In the genomic region with DNA sequence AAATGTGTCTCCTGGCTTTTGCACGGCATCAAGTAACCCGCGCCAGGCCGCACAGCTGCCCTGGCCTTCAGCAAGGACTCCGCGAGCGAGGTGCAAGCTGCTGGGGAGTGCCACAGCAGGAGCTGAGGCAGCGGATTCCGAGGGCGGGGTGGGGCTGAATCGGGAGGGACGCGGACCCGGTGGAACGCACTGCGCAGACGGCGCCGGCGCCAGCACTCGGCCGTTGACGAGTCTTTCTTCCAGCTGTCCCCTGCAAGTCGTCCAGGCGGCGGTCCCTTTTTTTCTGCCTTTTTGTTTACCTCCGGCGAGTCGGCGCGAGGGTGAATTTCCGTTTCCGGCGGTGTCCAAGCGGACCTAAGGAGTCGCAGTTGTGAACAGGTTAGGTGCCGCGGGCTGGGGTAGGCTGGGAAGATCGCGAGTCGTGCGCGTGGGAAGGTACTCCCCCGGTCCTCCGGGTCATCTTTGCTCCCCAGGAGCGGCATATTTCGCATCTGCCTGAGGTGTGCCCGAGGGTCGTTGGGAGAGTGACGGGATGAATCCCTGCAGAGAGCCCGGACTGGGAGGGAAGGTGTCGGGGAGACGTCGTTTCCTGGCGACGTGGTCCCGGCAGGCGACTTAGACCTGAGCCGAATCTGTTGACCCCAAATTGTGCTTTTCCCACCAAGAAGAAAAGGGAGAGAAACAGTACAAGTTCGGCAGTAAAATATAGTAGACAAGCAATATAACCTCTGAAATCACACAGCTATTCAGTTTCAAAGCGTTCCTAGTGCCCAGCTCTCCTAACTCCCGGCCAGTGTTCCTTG, we compare ENCODE assay signal across 1 cellular context.
TF ChIP-seq lines count a peak whose summit lies in the region.
"Not testable (repeated sequence)": the region's sequence is repeated elsewhere in the genome, so short reads cannot be mapped to it uniquely, and the experiment has no call there.

No MANE protein-coding gene starts in this region.

TF ChIP-seq in K562, 482 proteins besides CTCF, POLR2A, EP300 and RAD21 (continued from another document and continues in another):
- peak; percentile 80; the same call in 1 of the 2 replicates for TF ChIP-seq ZNF395 (CRISPR knock-in tag; IDR thresholded peaks at IDR 0.05)
- peak; percentile 84 for TF ChIP-seq NCOA1 (IDR thresholded peaks at IDR 0.05; ENCODE audit: low read depth)
- TF ChIP-seq ATF7 (IDR thresholded peaks at IDR 0.05) = peak; percentile 40; the same call in 1 of the 2 replicates
- peak; percentile 90 for TF ChIP-seq SUPT5H (IDR thresholded peaks at IDR 0.05)
- TF ChIP-seq, protein P1, sequence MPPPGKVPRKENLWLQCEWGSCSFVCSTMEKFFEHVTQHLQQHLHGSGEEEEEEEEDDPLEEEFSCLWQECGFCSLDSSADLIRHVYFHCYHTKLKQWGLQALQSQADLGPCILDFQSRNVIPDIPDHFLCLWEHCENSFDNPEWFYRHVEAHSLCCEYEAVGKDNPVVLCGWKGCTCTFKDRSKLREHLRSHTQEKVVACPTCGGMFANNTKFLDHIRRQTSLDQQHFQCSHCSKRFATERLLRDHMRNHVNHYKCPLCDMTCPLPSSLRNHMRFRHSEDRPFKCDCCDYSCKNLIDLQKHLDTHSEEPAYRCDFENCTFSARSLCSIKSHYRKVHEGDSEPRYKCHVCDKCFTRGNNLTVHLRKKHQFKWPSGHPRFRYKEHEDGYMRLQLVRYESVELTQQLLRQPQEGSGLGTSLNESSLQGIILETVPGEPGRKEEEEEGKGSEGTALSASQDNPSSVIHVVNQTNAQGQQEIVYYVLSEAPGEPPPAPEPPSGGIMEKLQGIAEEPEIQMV (tag; conservative IDR thresholded peaks at IDR 0.05; ENCODE audit: low read depth) = peak; percentile 97
- TF ChIP-seq C11orf30 (IDR thresholded peaks at IDR 0.05; ENCODE audit: low read depth) = peak; percentile 90
- peak; percentile 59 for TF ChIP-seq CBX1 (IDR thresholded peaks at IDR 0.05; ENCODE audit: low read depth)
- TF ChIP-seq SIN3B (IDR thresholded peaks at IDR 0.05; ENCODE audit: low read depth) = peak; percentile 81
- TF ChIP-seq, protein P2, sequence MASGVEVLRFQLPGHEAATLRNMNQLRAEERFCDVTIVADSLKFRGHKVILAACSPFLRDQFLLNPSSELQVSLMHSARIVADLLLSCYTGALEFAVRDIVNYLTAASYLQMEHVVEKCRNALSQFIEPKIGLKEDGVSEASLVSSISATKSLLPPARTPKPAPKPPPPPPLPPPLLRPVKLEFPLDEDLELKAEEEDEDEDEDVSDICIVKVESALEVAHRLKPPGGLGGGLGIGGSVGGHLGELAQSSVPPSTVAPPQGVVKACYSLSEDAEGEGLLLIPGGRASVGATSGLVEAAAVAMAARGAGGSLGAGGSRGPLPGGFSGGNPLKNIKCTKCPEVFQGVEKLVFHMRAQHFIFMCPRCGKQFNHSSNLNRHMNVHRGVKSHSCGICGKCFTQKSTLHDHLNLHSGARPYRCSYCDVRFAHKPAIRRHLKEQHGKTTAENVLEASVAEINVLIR (CRISPR knock-in tag; IDR thresholded peaks at IDR 0.05) = 0 out of 2 replicates have a peak, but pooled peaks have one; percentile 44
- TF ChIP-seq ZBTB11 (CRISPR knock-in tag; IDR thresholded peaks at IDR 0.05) = peak in 2 of 3 experiments; percentile 78 to 96; a peak in 5 of 6 replicates
- TF ChIP-seq RBBP5 (IDR thresholded peaks at IDR 0.05; ENCODE audit: borderline replicate concordance, insufficient read depth, low read length, poor library complexity, severe bottlenecking) = peak; percentile 51
- TF ChIP-seq MXI1 (IDR thresholded peaks at IDR 0.05; ENCODE audit: low read depth, low read length) = 0 out of 2 replicates have a peak, but pooled peaks have one; percentile 11
- TF ChIP-seq TFAP4 (CRISPR knock-in tag; IDR thresholded peaks at IDR 0.05; ENCODE audit: borderline replicate concordance) = peak; percentile 89
- TF ChIP-seq JUND (IDR thresholded peaks at IDR 0.05; ENCODE audit: borderline replicate concordance, low read depth, low read length) = peak; percentile 1; the same call in 1 of the 2 replicates
- not testable (repeated sequence) for TF ChIP-seq JUND (tag; IDR thresholded peaks at IDR 0.05; ENCODE audit: borderline replicate concordance, low read depth, low read length); NR2C2 (CRISPR knock-in tag; IDR thresholded peaks at IDR 0.05)
- peak; percentile 69 for TF ChIP-seq HCFC1 (IDR thresholded peaks at IDR 0.05; ENCODE audit: low read depth, low read length)
- TF ChIP-seq PML (IDR thresholded peaks at IDR 0.05; ENCODE audit: low read length) = peak; percentile 53
- 0 out of 2 replicates have a peak, but pooled peaks have one; percentile 57 for TF ChIP-seq FOXP1 (CRISPR knock-in tag; IDR thresholded peaks at IDR 0.05)
- TF ChIP-seq GABPA (tag; conservative IDR thresholded peaks at IDR 0.05; ENCODE audit: low read depth) = peak; percentile 93
- TF ChIP-seq MAZ (CRISPR knock-in tag; conservative IDR thresholded peaks at IDR 0.05 in 1 of 2, IDR thresholded peaks at IDR 0.05 in 1 of 2) = 0 out of 4 replicates have a peak, but pooled peaks of 1 of the 2 experiments have one; percentile 35
- TF ChIP-seq NR2C2 (tag; IDR thresholded peaks at IDR 0.05) = peak; percentile 72
- TF ChIP-seq ETS1 (conservative IDR thresholded peaks at IDR 0.05; ENCODE audit: control insufficient read depth, low read depth, low read length) = peak; percentile 49; the same call in 1 of the 2 replicates
- peak; percentile 38; the same call in 1 of the 2 replicates for TF ChIP-seq BHLHE40 (IDR thresholded peaks at IDR 0.05; ENCODE audit: low read length)
- peak; percentile 67; the same call in 1 of the 2 replicates for TF ChIP-seq PHF8 (IDR thresholded peaks at IDR 0.05; ENCODE audit: borderline replicate concordance, low read length)
- TF ChIP-seq GABPB1 (CRISPR knock-in tag; IDR thresholded peaks at IDR 0.05) = peak; percentile 89
- 0 out of 2 replicates have a peak, but pooled peaks have one; percentile 15 for TF ChIP-seq ETV5 (CRISPR knock-in tag; IDR thresholded peaks at IDR 0.05; ENCODE audit: low read depth)
- peak in 1 of 2 experiments; percentile 86; a peak in 2 of 4 replicates for TF ChIP-seq TRIM24 (IDR thresholded peaks at IDR 0.05)
- peak; percentile 74 for TF ChIP-seq EP400 (IDR thresholded peaks at IDR 0.05)
- peak; percentile 16 for TF ChIP-seq SAP30 (IDR thresholded peaks at IDR 0.05; ENCODE audit: borderline replicate concordance, insufficient read depth, low read depth, low read length, poor library complexity, severe bottlenecking)
- TF ChIP-seq ZSCAN29 (IDR thresholded peaks at IDR 0.05) = peak; percentile 56
- TF ChIP-seq NRF1 (conservative IDR thresholded peaks at IDR 0.05 in 1 of 2, IDR thresholded peaks at IDR 0.05 in 1 of 2) = peak; percentile 72 to 75
- TF ChIP-seq HMBOX1 (IDR thresholded peaks at IDR 0.05) = peak; percentile 38; the same call in 1 of the 2 replicates
- peak; percentile 79 for TF ChIP-seq MTA1 (IDR thresholded peaks at IDR 0.05; ENCODE audit: borderline replicate concordance)
- 0 out of 4 replicates have a peak, but pooled peaks of 1 of the 2 experiments have one; percentile 9 for TF ChIP-seq TBL1XR1 (IDR thresholded peaks at IDR 0.05; ENCODE audit: low read length in 2 of 2)
- TF ChIP-seq POLR2G (IDR thresholded peaks at IDR 0.05; ENCODE audit: low read depth, low read length) = peak; percentile 89
- TF ChIP-seq, protein P3, sequence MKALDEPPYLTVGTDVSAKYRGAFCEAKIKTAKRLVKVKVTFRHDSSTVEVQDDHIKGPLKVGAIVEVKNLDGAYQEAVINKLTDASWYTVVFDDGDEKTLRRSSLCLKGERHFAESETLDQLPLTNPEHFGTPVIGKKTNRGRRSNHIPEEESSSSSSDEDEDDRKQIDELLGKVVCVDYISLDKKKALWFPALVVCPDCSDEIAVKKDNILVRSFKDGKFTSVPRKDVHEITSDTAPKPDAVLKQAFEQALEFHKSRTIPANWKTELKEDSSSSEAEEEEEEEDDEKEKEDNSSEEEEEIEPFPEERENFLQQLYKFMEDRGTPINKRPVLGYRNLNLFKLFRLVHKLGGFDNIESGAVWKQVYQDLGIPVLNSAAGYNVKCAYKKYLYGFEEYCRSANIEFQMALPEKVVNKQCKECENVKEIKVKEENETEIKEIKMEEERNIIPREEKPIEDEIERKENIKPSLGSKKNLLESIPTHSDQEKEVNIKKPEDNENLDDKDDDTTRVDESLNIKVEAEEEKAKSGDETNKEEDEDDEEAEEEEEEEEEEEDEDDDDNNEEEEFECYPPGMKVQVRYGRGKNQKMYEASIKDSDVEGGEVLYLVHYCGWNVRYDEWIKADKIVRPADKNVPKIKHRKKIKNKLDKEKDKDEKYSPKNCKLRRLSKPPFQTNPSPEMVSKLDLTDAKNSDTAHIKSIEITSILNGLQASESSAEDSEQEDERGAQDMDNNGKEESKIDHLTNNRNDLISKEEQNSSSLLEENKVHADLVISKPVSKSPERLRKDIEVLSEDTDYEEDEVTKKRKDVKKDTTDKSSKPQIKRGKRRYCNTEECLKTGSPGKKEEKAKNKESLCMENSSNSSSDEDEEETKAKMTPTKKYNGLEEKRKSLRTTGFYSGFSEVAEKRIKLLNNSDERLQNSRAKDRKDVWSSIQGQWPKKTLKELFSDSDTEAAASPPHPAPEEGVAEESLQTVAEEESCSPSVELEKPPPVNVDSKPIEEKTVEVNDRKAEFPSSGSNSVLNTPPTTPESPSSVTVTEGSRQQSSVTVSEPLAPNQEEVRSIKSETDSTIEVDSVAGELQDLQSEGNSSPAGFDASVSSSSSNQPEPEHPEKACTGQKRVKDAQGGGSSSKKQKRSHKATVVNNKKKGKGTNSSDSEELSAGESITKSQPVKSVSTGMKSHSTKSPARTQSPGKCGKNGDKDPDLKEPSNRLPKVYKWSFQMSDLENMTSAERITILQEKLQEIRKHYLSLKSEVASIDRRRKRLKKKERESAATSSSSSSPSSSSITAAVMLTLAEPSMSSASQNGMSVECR (CRISPR knock-in tag; IDR thresholded peaks at IDR 0.05) = 0 out of 2 replicates have a peak, but pooled peaks have one; percentile 28
- peak; percentile 66; the same call in 1 of the 2 replicates for TF ChIP-seq CREB3L1 (IDR thresholded peaks at IDR 0.05; ENCODE audit: borderline replicate concordance, low read depth)
- TF ChIP-seq CC2D1A (IDR thresholded peaks at IDR 0.05) = peak; percentile 100
- TF ChIP-seq HDAC1 (IDR thresholded peaks at IDR 0.05) = peak in 1 of 2 experiments; percentile 55; a peak in 2 of 4 replicates
